ENCODE assay signal across 18 cellular contexts in the genomic region with DNA sequence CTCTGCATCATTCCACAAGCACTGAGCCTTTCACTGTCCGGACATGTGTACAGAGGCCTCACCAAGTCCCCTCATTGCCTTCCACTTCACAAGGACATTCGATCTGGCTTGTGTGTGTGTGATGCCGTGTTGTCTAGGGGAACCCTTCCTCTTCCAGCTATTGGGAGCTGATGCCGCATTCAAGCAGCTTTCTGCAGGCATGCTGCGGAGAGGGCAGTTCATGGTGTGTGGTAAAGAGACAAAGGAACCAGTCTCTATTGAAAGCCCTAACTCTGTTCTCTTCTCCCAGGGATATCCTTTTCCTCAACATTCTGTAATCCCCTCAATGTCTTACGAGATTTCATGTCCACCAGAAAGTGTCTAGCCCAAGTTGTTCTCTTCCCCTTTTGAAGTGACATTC.
"Had no signal": no experiment of that assay in that cellular context is flagged by ENCODE, and none has a peak within 500 bp of the region (broad histone marks: within the 10 kb centered on the region; RNA-seq: fewer than 3 reads in every experiment).

No MANE protein-coding gene starts in this region.

- H3K36me3 ChIP-seq: breast epithelium, heart left ventricle, tibial artery, uterus had no signal

- H3K27me3 Mint-ChIP-seq: activated naive CD8-positive, alpha-beta T cell treated with anti-CD3 and anti-CD28 coated beads, Interleukin-2, amount 50 U/mL, for 24 hours; dendritic cell treated with granulocyte-macrophage colony-stimulating factor and Interleukin-4, amounts not matched to agents 40 ng/mL and 50 ng/mL, for 4 days had no signal

- FAIRE-seq: frontal cortex had no signal

- H3K4me3 Mint-ChIP-seq: activated CD4-positive, alpha-beta T cell treated with anti-CD3 and anti-CD28 coated beads, Interleukin-2, amount 10 ng/mL, durations not matched to agents 24 days and 14 days; activated naive CD8-positive, alpha-beta T cell treated with anti-CD3 and anti-CD28 coated beads, Interleukin-2, amount 50 U/mL, for 24 hours; dendritic cell treated with granulocyte-macrophage colony-stimulating factor and Interleukin-4, amounts not matched to agents 40 ng/mL and 50 ng/mL, for 4 days; stimulated activated effector memory CD8-positive, alpha-beta T cell treated with anti-CD3 and anti-CD28 coated beads, Interleukin-12 subunit alpha, Interleukin-12 subunit beta, amount 100 ng/mL, for 72 hours had no signal

- H3K9me3 ChIP-seq: breast epithelium, heart left ventricle, tibial artery, uterus had no signal

- H3K27ac ChIP-seq: breast epithelium, epithelial cell of prostate, heart left ventricle, parathyroid adenoma, tibial artery, uterus had no signal

- H2AFZ ChIP-seq: parathyroid adenoma had no signal

- H3K27ac Mint-ChIP-seq: activated CD4-positive, alpha-beta T cell treated with anti-CD3 and anti-CD28 coated beads, Interleukin-2, amount 10 ng/mL, durations not matched to agents 24 days and 14 days; activated naive CD8-positive, alpha-beta T cell treated with anti-CD3 and anti-CD28 coated beads, Interleukin-2, amount 50 U/mL, for 24 hours; dendritic cell treated with granulocyte-macrophage colony-stimulating factor and Interleukin-4, amounts not matched to agents 40 ng/mL and 50 ng/mL, for 4 days; stimulated activated effector memory CD8-positive, alpha-beta T cell treated with anti-CD3 and anti-CD28 coated beads, Interleukin-12 subunit alpha, Interleukin-12 subunit beta, amount 100 ng/mL, for 72 hours had no signal

- H3K4me1 ChIP-seq: parathyroid adenoma, tibial artery, uterus had no signal

- H3K4me1 Mint-ChIP-seq: activated CD4-positive, alpha-beta T cell treated with anti-CD3 and anti-CD28 coated beads, Interleukin-2, amount 10 ng/mL, durations not matched to agents 24 days and 14 days had no signal

- H3K36me3 Mint-ChIP-seq: stimulated activated effector memory CD8-positive, alpha-beta T cell treated with anti-CD3 and anti-CD28 coated beads, Interleukin-12 subunit alpha, Interleukin-12 subunit beta, amount 100 ng/mL, for 72 hours had no signal

- DNase-seq: activated CD4-positive, alpha-beta T cell treated with anti-CD3 and anti-CD28 coated beads, Interleukin-2, amount 10 ng/mL, durations not matched to agents 24 days and 14 days; activated CD4-positive, CD25-positive, alpha-beta regulatory T cell; activated naive CD4-positive, alpha-beta T cell; activated naive CD8-positive, alpha-beta T cell treated with anti-CD3 and anti-CD28 coated beads, Interleukin-2, amount 50 U/mL, for 24 hours; aorta; effector memory CD4-positive, alpha-beta T cell; heart left ventricle; left cardiac atrium; midbrain; tibial artery; uterus had no signal

- H3K9me3 Mint-ChIP-seq: activated CD4-positive, alpha-beta T cell treated with anti-CD3 and anti-CD28 coated beads, Interleukin-2, amount 10 ng/mL, durations not matched to agents 24 days and 14 days; activated naive CD8-positive, alpha-beta T cell treated with anti-CD3 and anti-CD28 coated beads, Interleukin-2, amount 50 U/mL, for 24 hours; dendritic cell treated with granulocyte-macrophage colony-stimulating factor and Interleukin-4, amounts not matched to agents 40 ng/mL and 50 ng/mL, for 4 days; stimulated activated effector memory CD8-positive, alpha-beta T cell treated with anti-CD3 and anti-CD28 coated beads, Interleukin-12 subunit alpha, Interleukin-12 subunit beta, amount 100 ng/mL, for 72 hours had no signal

- H3K4me3 ChIP-seq: breast epithelium, heart left ventricle, lung, tibial artery, uterus had no signal

- H3K9ac ChIP-seq: parathyroid adenoma had no signal

- H3K27me3 ChIP-seq: breast epithelium, heart left ventricle, tibial artery, uterus had no signal
